1 cellular context compared by ENCODE assay signal in the genomic region with DNA sequence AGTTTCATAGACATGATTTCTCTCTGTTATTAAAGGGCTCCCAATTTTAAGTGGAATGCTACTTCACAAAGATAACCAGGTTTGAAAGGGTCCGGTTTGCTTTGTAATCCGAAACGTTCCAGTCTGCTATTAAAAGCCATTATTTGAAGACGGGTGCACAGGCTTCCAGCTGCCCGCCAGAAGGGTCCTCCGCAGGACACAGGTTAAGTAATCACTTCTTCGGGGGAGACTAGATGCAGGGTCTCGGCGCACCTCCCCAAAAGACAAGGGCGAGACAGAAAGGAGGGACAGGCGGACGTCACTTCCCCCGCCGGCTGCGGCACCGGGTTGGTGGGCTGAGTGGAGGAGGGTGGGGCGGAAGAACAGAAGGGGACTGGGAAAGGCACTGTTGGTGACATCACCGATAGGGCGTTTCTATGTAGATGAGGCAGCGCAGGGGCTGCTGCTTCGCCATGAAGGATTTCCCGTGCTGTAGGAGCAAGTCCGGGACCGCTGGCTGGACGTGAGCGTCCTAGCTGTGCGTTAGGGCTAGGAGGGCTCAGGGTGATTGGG.
TF ChIP-seq lines count a peak whose summit lies in the region.

No MANE protein-coding gene starts in this region.

TF ChIP-seq in HEK293, 187 proteins besides CTCF, POLR2A, EP300 and RAD21 (continued from another document and continues in another):
- TF ChIP-seq, protein P1, sequence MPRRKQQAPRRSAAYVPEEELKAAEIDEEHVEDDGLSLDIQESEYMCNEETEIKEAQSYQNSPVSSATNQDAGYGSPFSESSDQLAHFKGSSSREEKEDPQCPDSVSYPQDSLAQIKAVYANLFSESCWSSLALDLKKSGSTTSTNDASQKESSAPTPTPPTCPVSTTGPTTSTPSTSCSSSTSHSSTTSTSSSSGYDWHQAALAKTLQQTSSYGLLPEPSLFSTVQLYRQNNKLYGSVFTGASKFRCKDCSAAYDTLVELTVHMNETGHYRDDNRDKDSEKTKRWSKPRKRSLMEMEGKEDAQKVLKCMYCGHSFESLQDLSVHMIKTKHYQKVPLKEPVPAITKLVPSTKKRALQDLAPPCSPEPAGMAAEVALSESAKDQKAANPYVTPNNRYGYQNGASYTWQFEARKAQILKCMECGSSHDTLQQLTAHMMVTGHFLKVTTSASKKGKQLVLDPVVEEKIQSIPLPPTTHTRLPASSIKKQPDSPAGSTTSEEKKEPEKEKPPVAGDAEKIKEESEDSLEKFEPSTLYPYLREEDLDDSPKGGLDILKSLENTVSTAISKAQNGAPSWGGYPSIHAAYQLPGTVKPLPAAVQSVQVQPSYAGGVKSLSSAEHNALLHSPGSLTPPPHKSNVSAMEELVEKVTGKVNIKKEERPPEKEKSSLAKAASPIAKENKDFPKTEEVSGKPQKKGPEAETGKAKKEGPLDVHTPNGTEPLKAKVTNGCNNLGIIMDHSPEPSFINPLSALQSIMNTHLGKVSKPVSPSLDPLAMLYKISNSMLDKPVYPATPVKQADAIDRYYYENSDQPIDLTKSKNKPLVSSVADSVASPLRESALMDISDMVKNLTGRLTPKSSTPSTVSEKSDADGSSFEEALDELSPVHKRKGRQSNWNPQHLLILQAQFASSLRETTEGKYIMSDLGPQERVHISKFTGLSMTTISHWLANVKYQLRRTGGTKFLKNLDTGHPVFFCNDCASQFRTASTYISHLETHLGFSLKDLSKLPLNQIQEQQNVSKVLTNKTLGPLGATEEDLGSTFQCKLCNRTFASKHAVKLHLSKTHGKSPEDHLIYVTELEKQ (tag by site-specific recombination; IDR thresholded peaks at IDR 0.05; ENCODE audit: borderline replicate concordance) = no peak
- TF ChIP-seq, protein P2, sequence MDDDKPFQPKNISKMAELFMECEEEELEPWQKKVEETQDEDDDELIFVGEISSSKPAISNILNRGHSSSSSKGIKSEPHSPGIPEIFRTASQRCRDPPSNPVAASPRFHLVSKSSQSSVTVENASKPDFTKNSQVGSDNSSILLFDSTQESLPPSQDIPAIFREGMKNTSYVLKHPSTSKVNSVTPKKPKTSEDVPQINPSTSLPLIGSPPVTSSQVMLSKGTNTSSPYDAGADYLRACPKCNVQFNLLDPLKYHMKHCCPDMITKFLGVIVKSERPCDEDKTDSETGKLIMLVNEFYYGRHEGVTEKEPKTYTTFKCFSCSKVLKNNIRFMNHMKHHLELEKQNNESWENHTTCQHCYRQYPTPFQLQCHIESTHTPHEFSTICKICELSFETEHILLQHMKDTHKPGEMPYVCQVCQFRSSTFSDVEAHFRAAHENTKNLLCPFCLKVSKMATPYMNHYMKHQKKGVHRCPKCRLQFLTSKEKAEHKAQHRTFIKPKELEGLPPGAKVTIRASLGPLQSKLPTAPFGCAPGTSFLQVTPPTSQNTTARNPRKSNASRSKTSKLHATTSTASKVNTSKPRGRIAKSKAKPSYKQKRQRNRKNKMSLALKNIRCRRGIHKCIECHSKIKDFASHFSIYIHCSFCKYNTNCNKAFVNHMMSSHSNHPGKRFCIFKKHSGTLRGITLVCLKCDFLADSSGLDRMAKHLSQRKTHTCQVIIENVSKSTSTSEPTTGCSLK (tag by site-specific recombination; IDR thresholded peaks at IDR 0.05) = no peak
- TF ChIP-seq ZFP69B (tag by site-specific recombination; IDR thresholded peaks at IDR 0.05) (no peak), ZNF510 (tag by site-specific recombination; IDR thresholded peaks at IDR 0.05; ENCODE audit: insufficient replicate concordance) (no peak), GLI4 (tag by site-specific recombination; IDR thresholded peaks at IDR 0.05) (no peak), ZNF394 (tag by site-specific recombination; IDR thresholded peaks at IDR 0.05; ENCODE audit: borderline replicate concordance) (no peak), ZNF121 (tag by site-specific recombination; IDR thresholded peaks at IDR 0.05) (no peak), ZNF548 (tag by site-specific recombination; IDR thresholded peaks at IDR 0.05) (no peak), ZNF16 (tag by site-specific recombination; IDR thresholded peaks at IDR 0.05; ENCODE audit: low read depth) (no peak), ZNF747 (tag by site-specific recombination; IDR thresholded peaks at IDR 0.05) (no peak), ZNF155 (tag by site-specific recombination; IDR thresholded peaks at IDR 0.05) (no peak), ZNF549 (tag by site-specific recombination; IDR thresholded peaks at IDR 0.05) (no peak), ZNF677 (tag by site-specific recombination; IDR thresholded peaks at IDR 0.05) (no peak), ZXDB (tag by site-specific recombination; IDR thresholded peaks at IDR 0.05) (peak; percentile 96), ZNF670 (tag by site-specific recombination; IDR thresholded peaks at IDR 0.05; ENCODE audit: low read depth) (no peak), HOXA7 (CRISPR knock-in tag; IDR thresholded peaks at IDR 0.05; ENCODE audit: borderline replicate concordance) (no peak), BCL11B (tag by site-specific recombination; IDR thresholded peaks at IDR 0.05; ENCODE audit: low read depth) (no peak), ZNF146 (tag by site-specific recombination; IDR thresholded peaks at IDR 0.05) (0 out of 2 replicates have a peak, but pooled peaks have one; percentile 9), ZNF132 (tag by site-specific recombination; IDR thresholded peaks at IDR 0.05; ENCODE audit: borderline replicate concordance) (no peak), ZNF391 (tag by site-specific recombination; IDR thresholded peaks at IDR 0.05; ENCODE audit: borderline replicate concordance, low read depth) (peak; percentile 27; the same call in 1 of the 2 replicates), ZNF701 (tag by site-specific recombination; IDR thresholded peaks at IDR 0.05) (no peak), ZNF335 (tag by site-specific recombination; conservative IDR thresholded peaks at IDR 0.05) (peak; percentile 40), KLF9 (tag by site-specific recombination; IDR thresholded peaks at IDR 0.05; ENCODE audit: low read depth) (peak; percentile 11; the same call in 1 of the 2 replicates), GLI2 (tag by site-specific recombination; IDR thresholded peaks at IDR 0.05; ENCODE audit: borderline replicate concordance, low read depth) (no peak), SCRT1 (tag by site-specific recombination; IDR thresholded peaks at IDR 0.05; ENCODE audit: borderline replicate concordance) (no peak), ZNF221 (tag by site-specific recombination; IDR thresholded peaks at IDR 0.05; ENCODE audit: borderline replicate concordance) (no peak), SCRT2 (tag by site-specific recombination; IDR thresholded peaks at IDR 0.05) (peak; percentile 30; the same call in 1 of the 2 replicates), PRDM1 (tag by site-specific recombination; IDR thresholded peaks at IDR 0.05) (no peak), ZFP3 (tag by site-specific recombination; IDR thresholded peaks at IDR 0.05; ENCODE audit: low read depth) (no peak), ZSCAN16 (tag by site-specific recombination; IDR thresholded peaks at IDR 0.05) (no peak), ZNF426 (tag by site-specific recombination; IDR thresholded peaks at IDR 0.05) (no peak), KLF1 (tag by site-specific recombination; IDR thresholded peaks at IDR 0.05) (peak; percentile 65; the same call in 1 of the 2 replicates)
- TF ChIP-seq, protein P3, sequence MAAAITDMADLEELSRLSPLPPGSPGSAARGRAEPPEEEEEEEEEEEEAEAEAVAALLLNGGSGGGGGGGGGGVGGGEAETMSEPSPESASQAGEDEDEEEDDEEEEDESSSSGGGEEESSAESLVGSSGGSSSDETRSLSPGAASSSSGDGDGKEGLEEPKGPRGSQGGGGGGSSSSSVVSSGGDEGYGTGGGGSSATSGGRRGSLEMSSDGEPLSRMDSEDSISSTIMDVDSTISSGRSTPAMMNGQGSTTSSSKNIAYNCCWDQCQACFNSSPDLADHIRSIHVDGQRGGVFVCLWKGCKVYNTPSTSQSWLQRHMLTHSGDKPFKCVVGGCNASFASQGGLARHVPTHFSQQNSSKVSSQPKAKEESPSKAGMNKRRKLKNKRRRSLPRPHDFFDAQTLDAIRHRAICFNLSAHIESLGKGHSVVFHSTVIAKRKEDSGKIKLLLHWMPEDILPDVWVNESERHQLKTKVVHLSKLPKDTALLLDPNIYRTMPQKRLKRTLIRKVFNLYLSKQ (tag by site-specific recombination; IDR thresholded peaks at IDR 0.05; ENCODE audit: borderline replicate concordance) = no peak
- TF ChIP-seq, protein P4, sequence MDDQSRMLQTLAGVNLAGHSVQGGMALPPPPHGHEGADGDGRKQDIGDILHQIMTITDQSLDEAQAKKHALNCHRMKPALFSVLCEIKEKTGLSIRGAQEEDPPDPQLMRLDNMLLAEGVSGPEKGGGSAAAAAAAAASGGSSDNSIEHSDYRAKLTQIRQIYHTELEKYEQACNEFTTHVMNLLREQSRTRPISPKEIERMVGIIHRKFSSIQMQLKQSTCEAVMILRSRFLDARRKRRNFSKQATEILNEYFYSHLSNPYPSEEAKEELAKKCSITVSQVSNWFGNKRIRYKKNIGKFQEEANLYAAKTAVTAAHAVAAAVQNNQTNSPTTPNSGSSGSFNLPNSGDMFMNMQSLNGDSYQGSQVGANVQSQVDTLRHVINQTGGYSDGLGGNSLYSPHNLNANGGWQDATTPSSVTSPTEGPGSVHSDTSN (CRISPR knock-in tag; IDR thresholded peaks at IDR 0.05) = no peak
- TF ChIP-seq, protein P5, sequence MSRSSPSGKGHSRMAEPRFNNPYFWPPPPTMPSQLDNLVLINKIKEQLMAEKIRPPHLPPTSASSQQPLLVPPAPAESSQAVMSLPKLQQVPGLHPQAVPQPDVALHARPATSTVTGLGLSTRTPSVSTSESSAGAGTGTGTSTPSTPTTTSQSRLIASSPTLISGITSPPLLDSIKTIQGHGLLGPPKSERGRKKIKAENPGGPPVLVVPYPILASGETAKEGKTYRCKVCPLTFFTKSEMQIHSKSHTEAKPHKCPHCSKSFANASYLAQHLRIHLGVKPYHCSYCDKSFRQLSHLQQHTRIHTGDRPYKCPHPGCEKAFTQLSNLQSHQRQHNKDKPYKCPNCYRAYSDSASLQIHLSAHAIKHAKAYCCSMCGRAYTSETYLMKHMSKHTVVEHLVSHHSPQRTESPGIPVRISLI (tag by site-specific recombination; IDR thresholded peaks at IDR 0.05) = no peak
- TF ChIP-seq, protein P6, sequence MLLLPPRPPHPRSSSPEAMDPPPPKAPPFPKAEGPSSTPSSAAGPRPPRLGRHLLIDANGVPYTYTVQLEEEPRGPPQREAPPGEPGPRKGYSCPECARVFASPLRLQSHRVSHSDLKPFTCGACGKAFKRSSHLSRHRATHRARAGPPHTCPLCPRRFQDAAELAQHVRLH (tag by site-specific recombination; IDR thresholded peaks at IDR 0.05) = no peak
- TF ChIP-seq, protein P7, sequence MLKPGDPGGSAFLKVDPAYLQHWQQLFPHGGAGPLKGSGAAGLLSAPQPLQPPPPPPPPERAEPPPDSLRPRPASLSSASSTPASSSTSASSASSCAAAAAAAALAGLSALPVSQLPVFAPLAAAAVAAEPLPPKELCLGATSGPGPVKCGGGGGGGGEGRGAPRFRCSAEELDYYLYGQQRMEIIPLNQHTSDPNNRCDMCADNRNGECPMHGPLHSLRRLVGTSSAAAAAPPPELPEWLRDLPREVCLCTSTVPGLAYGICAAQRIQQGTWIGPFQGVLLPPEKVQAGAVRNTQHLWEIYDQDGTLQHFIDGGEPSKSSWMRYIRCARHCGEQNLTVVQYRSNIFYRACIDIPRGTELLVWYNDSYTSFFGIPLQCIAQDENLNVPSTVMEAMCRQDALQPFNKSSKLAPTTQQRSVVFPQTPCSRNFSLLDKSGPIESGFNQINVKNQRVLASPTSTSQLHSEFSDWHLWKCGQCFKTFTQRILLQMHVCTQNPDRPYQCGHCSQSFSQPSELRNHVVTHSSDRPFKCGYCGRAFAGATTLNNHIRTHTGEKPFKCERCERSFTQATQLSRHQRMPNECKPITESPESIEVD (tag by site-specific recombination; IDR thresholded peaks at IDR 0.05) = no peak; the same call in 1 of the 2 replicates
- TF ChIP-seq, protein P8, sequence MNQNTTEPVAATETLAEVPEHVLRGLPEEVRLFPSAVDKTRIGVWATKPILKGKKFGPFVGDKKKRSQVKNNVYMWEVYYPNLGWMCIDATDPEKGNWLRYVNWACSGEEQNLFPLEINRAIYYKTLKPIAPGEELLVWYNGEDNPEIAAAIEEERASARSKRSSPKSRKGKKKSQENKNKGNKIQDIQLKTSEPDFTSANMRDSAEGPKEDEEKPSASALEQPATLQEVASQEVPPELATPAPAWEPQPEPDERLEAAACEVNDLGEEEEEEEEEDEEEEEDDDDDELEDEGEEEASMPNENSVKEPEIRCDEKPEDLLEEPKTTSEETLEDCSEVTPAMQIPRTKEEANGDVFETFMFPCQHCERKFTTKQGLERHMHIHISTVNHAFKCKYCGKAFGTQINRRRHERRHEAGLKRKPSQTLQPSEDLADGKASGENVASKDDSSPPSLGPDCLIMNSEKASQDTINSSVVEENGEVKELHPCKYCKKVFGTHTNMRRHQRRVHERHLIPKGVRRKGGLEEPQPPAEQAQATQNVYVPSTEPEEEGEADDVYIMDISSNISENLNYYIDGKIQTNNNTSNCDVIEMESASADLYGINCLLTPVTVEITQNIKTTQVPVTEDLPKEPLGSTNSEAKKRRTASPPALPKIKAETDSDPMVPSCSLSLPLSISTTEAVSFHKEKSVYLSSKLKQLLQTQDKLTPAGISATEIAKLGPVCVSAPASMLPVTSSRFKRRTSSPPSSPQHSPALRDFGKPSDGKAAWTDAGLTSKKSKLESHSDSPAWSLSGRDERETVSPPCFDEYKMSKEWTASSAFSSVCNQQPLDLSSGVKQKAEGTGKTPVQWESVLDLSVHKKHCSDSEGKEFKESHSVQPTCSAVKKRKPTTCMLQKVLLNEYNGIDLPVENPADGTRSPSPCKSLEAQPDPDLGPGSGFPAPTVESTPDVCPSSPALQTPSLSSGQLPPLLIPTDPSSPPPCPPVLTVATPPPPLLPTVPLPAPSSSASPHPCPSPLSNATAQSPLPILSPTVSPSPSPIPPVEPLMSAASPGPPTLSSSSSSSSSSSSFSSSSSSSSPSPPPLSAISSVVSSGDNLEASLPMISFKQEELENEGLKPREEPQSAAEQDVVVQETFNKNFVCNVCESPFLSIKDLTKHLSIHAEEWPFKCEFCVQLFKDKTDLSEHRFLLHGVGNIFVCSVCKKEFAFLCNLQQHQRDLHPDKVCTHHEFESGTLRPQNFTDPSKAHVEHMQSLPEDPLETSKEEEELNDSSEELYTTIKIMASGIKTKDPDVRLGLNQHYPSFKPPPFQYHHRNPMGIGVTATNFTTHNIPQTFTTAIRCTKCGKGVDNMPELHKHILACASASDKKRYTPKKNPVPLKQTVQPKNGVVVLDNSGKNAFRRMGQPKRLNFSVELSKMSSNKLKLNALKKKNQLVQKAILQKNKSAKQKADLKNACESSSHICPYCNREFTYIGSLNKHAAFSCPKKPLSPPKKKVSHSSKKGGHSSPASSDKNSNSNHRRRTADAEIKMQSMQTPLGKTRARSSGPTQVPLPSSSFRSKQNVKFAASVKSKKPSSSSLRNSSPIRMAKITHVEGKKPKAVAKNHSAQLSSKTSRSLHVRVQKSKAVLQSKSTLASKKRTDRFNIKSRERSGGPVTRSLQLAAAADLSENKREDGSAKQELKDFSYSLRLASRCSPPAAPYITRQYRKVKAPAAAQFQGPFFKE (tag by site-specific recombination; IDR thresholded peaks at IDR 0.05; ENCODE audit: borderline replicate concordance) = no peak
